24 cellular contexts compared by ENCODE assay signal in genomic region chr3:134895181-134895580, GRCh38.
"Had no signal": no experiment of that assay in that cellular context is flagged by ENCODE, and none has a peak within 500 bp of the region (broad histone marks: within the 10 kb centered on the region; RNA-seq: fewer than 3 reads in every experiment).

No MANE protein-coding gene starts in this region.

- H3K4me3 ChIP-seq: neural progenitor cell, ovary, psoas muscle, right lobe of liver, sigmoid colon, testis, tibial artery, transverse colon, upper lobe of right lung had no signal

- H3K27me3 ChIP-seq: neural progenitor cell, ovary, right lobe of liver, sigmoid colon, testis, tibial artery, transverse colon, upper lobe of right lung had no signal

- H3K27ac ChIP-seq: neural progenitor cell, ovary, parathyroid adenoma, psoas muscle, right lobe of liver, sigmoid colon, testis, tibial artery, transverse colon, upper lobe of right lung had no signal

- H3K4me1 ChIP-seq: right lobe of liver, testis, tibial artery, transverse colon, upper lobe of right lung had no signal

- DNase-seq: naive thymus-derived CD4-positive, alpha-beta T cell; natural killer cell; occipital lobe; ovary; posterior cingulate gyrus; psoas muscle; right cardiac atrium; sigmoid colon; small intestine; stimulated activated CD4-positive, alpha-beta T cell treated with anti-CD3 and anti-CD28 coated beads, Interleukin-1b, Interleukin-23, amount 100 ng/mL, for 48 hours; stimulated activated CD4-positive, alpha-beta T cell treated with anti-CD3 and anti-CD28 coated beads, Interleukin-4, amount 100 ng/mL, for 1 hour; stimulated activated CD4-positive, alpha-beta T cell treated with anti-CD3 and anti-CD28 coated beads, Interleukin-4, amount 100 ng/mL, for 4 hours; stimulated activated CD8-positive, alpha-beta memory T cell treated with anti-CD3 and anti-CD28 coated beads, Interleukin-4, amount 100 ng/mL, for 48 hours; stimulated activated naive CD4-positive, alpha-beta T cell; stimulated activated naive CD8-positive, alpha-beta T cell treated with anti-CD3 and anti-CD28 coated beads, Interleukin-15, amount 100 ng/mL, for 72 hours; stimulated activated naive CD8-positive, alpha-beta T cell treated with anti-CD3 and anti-CD28 coated beads, Interleukin-15, Interleukin-2, amounts not matched to agents 100 U/mL and 50 U/mL, for 24 hours; substantia nigra; testis; tibial artery; transverse colon; upper lobe of right lung had no signal

- H3K36me3 ChIP-seq: neural progenitor cell, ovary, right lobe of liver, sigmoid colon, tibial artery, transverse colon, upper lobe of right lung had no signal

- H3K9me3 ChIP-seq: ovary, psoas muscle, right lobe of liver, sigmoid colon, testis, upper lobe of right lung had no signal
